In genomic region chr10:28302012-28302667, GRCh38 we compare ENCODE assay signal across 8 cellular contexts. TPM values are rescaled to one million over a fixed set of nuclear protein-coding genes. Genes with fewer than 3 reads are reported as not detected.
DNase-seq lines count a peak whose midpoint lies in the region; ATAC-seq and TF ChIP-seq lines count a peak whose summit lies in the region.

No MANE protein-coding gene starts in this region.

- intact Hi-C loops in psoas muscle (cut with DNase I): loop anchor here in 1 of 2 donors (5.0 kb wide), 2 partner anchors 50 to 80 kb away; no protein-coding TSS in a partner anchor

- H3K27ac ChIP-seq in BLaER1 treated with 17β-estradiol and CSF1 and Interleukin-3, amounts not matched to agents 10 nM and 100 nM: peak overlapping the region in 6 of 11 experiments; percentile 23 to 74 (median 64); a peak in 6 of 22 replicates
- peak overlapping the region; percentile 85 for H3K27ac ChIP-seq in VCaP
- peak overlapping the region; percentile 95 for H3K27ac ChIP-seq in psoas muscle

- DNase-seq in globus pallidus (ENCODE audit: low spot score): peak; percentile 18
- DNase-seq in psoas muscle: no peak
- no peak for DNase-seq in GM03348 (ENCODE audit: low spot score)

- no peaks in the 10 kb centered on the region for H4K20me1 ChIP-seq in BLaER1 treated with 17β-estradiol and CSF1 and Interleukin-3, amounts not matched to agents 10 nM and 100 nM

- WGBS in psoas muscle, 3 donors: 2 to 5% (median 3%) methylated on average over 27 to 30 of the region's 30 CpGs

- H3K36me3 ChIP-seq in BLaER1 treated with 17β-estradiol and CSF1 and Interleukin-3, amounts not matched to agents 10 nM and 100 nM: no peaks in the 10 kb centered on the region
- H3K36me3 ChIP-seq in psoas muscle (ENCODE audit: insufficient read depth in 1 of 2, low read depth in 1 of 2): no peaks in the 10 kb centered on the region

- H3K9ac ChIP-seq in BLaER1 treated with 17β-estradiol and CSF1 and Interleukin-3, amounts not matched to agents 10 nM and 100 nM: peak overlapping the region; percentile 69 to 87 (median 80); a peak in 20 of 22 replicates

- H3K4me3 ChIP-seq in BLaER1 treated with 17β-estradiol and CSF1 and Interleukin-3, amounts not matched to agents 10 nM and 100 nM: peak overlapping the region; percentile 76 to 90 (median 84)
- H3K4me3 ChIP-seq in psoas muscle: peak overlapping the region; percentile 95

- peaks cover 10 to 36% (median 25%) of the 10 kb centered on the region in 10 experiments for H3K4me1 ChIP-seq in BLaER1 treated with 17β-estradiol and CSF1 and Interleukin-3, amounts not matched to agents 10 nM and 100 nM
- H3K4me1 ChIP-seq in psoas muscle: peaks cover 30% of the 10 kb centered on the region

- no peaks in the 10 kb centered on the region for H3K9me3 ChIP-seq in BLaER1 treated with 17β-estradiol and CSF1 and Interleukin-3, amounts not matched to agents 10 nM and 100 nM (replicated peaks in 1 of 11)
- H3K9me3 ChIP-seq in psoas muscle: no peaks in the 10 kb centered on the region

- peak overlapping the region; percentile 73 to 89 (median 82) for H3K4me2 ChIP-seq in BLaER1 treated with 17β-estradiol and CSF1 and Interleukin-3, amounts not matched to agents 10 nM and 100 nM

- no peak for TF ChIP-seq CTCF in VCaP (conservative IDR thresholded peaks at IDR 0.05)
- TF ChIP-seq CTCF in psoas muscle (IDR thresholded peaks at IDR 0.05): no peak

- ATAC-seq in HG02884 (IDR thresholded peaks at IDR 0.05; ENCODE audit: unreplicated experiment): peak; percentile 0
- peak in 1 of 4 donors; percentile 16 for ATAC-seq in psoas muscle
- ATAC-seq in GM18517 (IDR thresholded peaks at IDR 0.05; ENCODE audit: unreplicated experiment): no peak
- no peak for ATAC-seq in HG02852 (IDR thresholded peaks at IDR 0.05; ENCODE audit: unreplicated experiment)

- H3K27me3 ChIP-seq in BLaER1 treated with 17β-estradiol and CSF1 and Interleukin-3, amounts not matched to agents 10 nM and 100 nM: peaks cover 0 to 21% (median 15%) of the 10 kb centered on the region in 11 experiments; a peak in 12 of 22 replicates
- no peaks in the 10 kb centered on the region for H3K27me3 ChIP-seq in psoas muscle (ENCODE audit: insufficient read depth in 3 of 3, low read length in 2 of 3)

RNA-seq across cellular contexts. Expression of gene MPP7, which starts 0.7 kb away (rescaled TPM):
- 10 to 100 TPM; 11.3 to 12.5 (median 12.3) TPM for total RNA-seq in psoas muscle
- 1 to 10 TPM; 2.3 to 6.5 (median 6.5) TPM for polyA plus RNA-seq in psoas muscle
